Comparison of ENCODE assay signal across 24 cellular contexts in genomic region chr6:37373822-37374514, GRCh38. TPM values are rescaled to one million over a fixed set of nuclear protein-coding genes. Genes with fewer than 3 reads are reported as not detected.
A peak's percentile ranks its signal among the peaks of the same experiment; 100 is the strongest.
DNase-seq lines count a peak whose midpoint lies in the region; ATAC-seq and TF ChIP-seq lines count a peak whose summit lies in the region.
"Had no signal": no experiment of that assay in that cellular context is flagged by ENCODE, and none has a peak within 500 bp of the region (broad histone marks: within the 10 kb centered on the region; RNA-seq: fewer than 3 reads in every experiment).

No MANE protein-coding gene starts in this region.

- no peak for TF ChIP-seq CTCF in endothelial cell (IDR thresholded peaks at IDR 0.05; ENCODE audit: unreplicated experiment)
- no peak for TF ChIP-seq CTCF in thyroid gland (IDR thresholded peaks at IDR 0.05)

- no peak overlapping the region for H3K4me3 Mint-ChIP-seq in endothelial cell (ENCODE audit: unreplicated experiment)
- no peak overlapping the region for H3K4me3 Mint-ChIP-seq in activated CD4-positive, alpha-beta T cell treated with anti-CD3 and anti-CD28 coated beads, Interleukin-2, amount 10 ng/mL, durations not matched to agents 24 days and 14 days
- H3K4me3 Mint-ChIP-seq: activated naive CD8-positive, alpha-beta T cell; activated T-cell treated with anti-CD3 and anti-CD28 coated beads, Interleukin-2, amount 50 U/mL, for 72 hours; nephron; stimulated activated naive CD8-positive, alpha-beta T cell treated with anti-CD3 and anti-CD28 coated beads, Interleukin-15, Interleukin-2, amounts not matched to agents 100 ng/mL and 50 ng/mL, for 24 hours had no signal

- H3K9me3 Mint-ChIP-seq in endothelial cell (ENCODE audit: unreplicated experiment), result no peaks in the 10 kb centered on the region
- no peaks in the 10 kb centered on the region for H3K9me3 Mint-ChIP-seq in activated CD4-positive, alpha-beta T cell treated with anti-CD3 and anti-CD28 coated beads, Interleukin-2, amount 10 ng/mL, durations not matched to agents 24 days and 14 days
- H3K9me3 Mint-ChIP-seq: activated T-cell treated with anti-CD3 and anti-CD28 coated beads, Interleukin-2, amount 50 U/mL, for 72 hours; nephron; stimulated activated naive CD8-positive, alpha-beta T cell treated with anti-CD3 and anti-CD28 coated beads, Interleukin-15, Interleukin-2, amounts not matched to agents 100 ng/mL and 50 ng/mL, for 24 hours had no signal

- H3K4me1 Mint-ChIP-seq in endothelial cell (ENCODE audit: unreplicated experiment), result peaks cover 3% of the 10 kb centered on the region
- peaks cover 8% of the 10 kb centered on the region for H3K4me1 Mint-ChIP-seq in activated CD4-positive, alpha-beta T cell treated with anti-CD3 and anti-CD28 coated beads, Interleukin-2, amount 10 ng/mL, durations not matched to agents 24 days and 14 days

- H3K36me3 ChIP-seq in thyroid gland, result peaks cover 0 to 1% of the 10 kb centered on the region in 2 donors

- WGBS in thyroid gland, 2 donors, result 68 to 82% methylated on average over 2 of the region's 2 CpGs

- no peak for TF ChIP-seq POLR2A in thyroid gland (IDR thresholded peaks at IDR 0.05)

- H3K4me3 ChIP-seq in thyroid gland (replicated peaks in 1 of 3), result no peak overlapping the region
- H3K4me3 ChIP-seq: BLaER1 treated with 17β-estradiol and CSF1 and Interleukin-3, amounts not matched to agents 10 nM and 100 nM; upper lobe of left lung had no signal

- peak; percentile 44 for DNase-seq in NCI-H1105 treated with DMSO at 0.1 percent for 48 hours (lab: John Stamatoyannopoulos, UW)
- DNase-seq in NCI-H1105 (lab: John Stamatoyannopoulos, UW), result no peak
- peak; percentile 53 for DNase-seq in RPMI8226
- DNase-seq in endothelial cell (ENCODE audit: low spot score), result no peak
- DNase-seq in thyroid gland, result peak; percentile 8 to 28
- no peak for DNase-seq in activated gamma-delta T cell (lab: John Stamatoyannopoulos, UW)
- no peak for DNase-seq in activated CD4-positive, alpha-beta T cell treated with anti-CD3 and anti-CD28 coated beads, Interleukin-2, amount 10 ng/mL, durations not matched to agents 24 days and 14 days
- DNase-seq: 8988T; activated T-cell treated with anti-CD3 and anti-CD28 coated beads, Interleukin-2, amount 50 U/mL, for 72 hours; GF-D8; GOT3; midbrain; NCI-H187; NCI-H526 treated with DMSO at 0.1 percent for 48 hours; SK-N-SH; T-helper 9 cell; upper lobe of left lung had no signal

- no peak overlapping the region for H3K27ac ChIP-seq in thyroid gland
- H3K27ac ChIP-seq: BLaER1 treated with 17β-estradiol and CSF1 and Interleukin-3, amounts not matched to agents 10 nM and 100 nM; upper lobe of left lung had no signal

- H3K9me3 ChIP-seq in thyroid gland, result no peaks in the 10 kb centered on the region
- H3K9me3 ChIP-seq: BLaER1 treated with 17β-estradiol and CSF1 and Interleukin-3, amounts not matched to agents 10 nM and 100 nM; SK-N-SH; upper lobe of left lung had no signal

- peaks cover 16% of the 10 kb centered on the region for H3K36me3 Mint-ChIP-seq in endothelial cell (ENCODE audit: low read depth, unreplicated experiment)
- H3K36me3 Mint-ChIP-seq in activated CD4-positive, alpha-beta T cell treated with anti-CD3 and anti-CD28 coated beads, Interleukin-2, amount 10 ng/mL, durations not matched to agents 24 days and 14 days (ENCODE audit: low read depth), result peaks cover 43% of the 10 kb centered on the region

- peaks cover 25 to 42% of the 10 kb centered on the region in 2 donors for H3K4me1 ChIP-seq in thyroid gland

- no peaks in the 10 kb centered on the region for H3K27me3 Mint-ChIP-seq in endothelial cell (ENCODE audit: unreplicated experiment)
- no peaks in the 10 kb centered on the region for H3K27me3 Mint-ChIP-seq in activated CD4-positive, alpha-beta T cell treated with anti-CD3 and anti-CD28 coated beads, Interleukin-2, amount 10 ng/mL, durations not matched to agents 24 days and 14 days
- H3K27me3 Mint-ChIP-seq: activated naive CD8-positive, alpha-beta T cell; stimulated activated naive CD8-positive, alpha-beta T cell treated with anti-CD3 and anti-CD28 coated beads, Interleukin-15, Interleukin-2, amounts not matched to agents 100 ng/mL and 50 ng/mL, for 24 hours had no signal

- intact Hi-C loops in thyroid gland (cut with DNase I), result no loop called here
- intact Hi-C loops in activated CD4-positive, alpha-beta T cell treated with anti-CD3 and anti-CD28 coated beads, Interleukin-2, amount 10 ng/mL, durations not matched to agents 24 days and 14 days (cut with micrococcal nuclease), result no loop called here

- ATAC-seq in HG02610 (IDR thresholded peaks at IDR 0.05; ENCODE audit: unreplicated experiment), result no peak
- ATAC-seq: activated T-cell treated with anti-CD3 and anti-CD28 coated beads, Interleukin-2, amount 50 U/mL, for 72 hours; HepG2; left lobe of liver had no signal

- peak overlapping the region; percentile 5 for H3K27ac Mint-ChIP-seq in endothelial cell (ENCODE audit: unreplicated experiment)
- H3K27ac Mint-ChIP-seq in activated CD4-positive, alpha-beta T cell treated with anti-CD3 and anti-CD28 coated beads, Interleukin-2, amount 10 ng/mL, durations not matched to agents 24 days and 14 days, result no peak overlapping the region
- H3K27ac Mint-ChIP-seq: activated naive CD8-positive, alpha-beta T cell; activated T-cell treated with anti-CD3 and anti-CD28 coated beads, Interleukin-2, amount 50 U/mL, for 72 hours; nephron; stimulated activated naive CD8-positive, alpha-beta T cell treated with anti-CD3 and anti-CD28 coated beads, Interleukin-15, Interleukin-2, amounts not matched to agents 100 ng/mL and 50 ng/mL, for 24 hours had no signal

- no peaks in the 10 kb centered on the region for H3K27me3 ChIP-seq in thyroid gland
- H3K27me3 ChIP-seq: BLaER1 treated with 17β-estradiol and CSF1 and Interleukin-3, amounts not matched to agents 10 nM and 100 nM; upper lobe of left lung had no signal

RNA-seq across cellular contexts. Expression of gene RNF8, which starts 20.2 kb away (rescaled TPM):
- 21.8 TPM for total RNA-seq in endothelial cell (ENCODE audit: unreplicated experiment)
- 10 to 100 TPM in 3 of 4 donors, 1 to 10 TPM in 1; 8.0 to 18.4 (median 16.0) TPM for total RNA-seq in thyroid gland
- 29.4 and 32.0 TPM in 2 replicates for total RNA-seq in activated CD4-positive, alpha-beta T cell treated with anti-CD3 and anti-CD28 coated beads, Interleukin-2, amount 10 ng/mL, durations not matched to agents 24 days and 14 days

RNA-seq across cellular contexts. Expression of gene CMTR1, which starts 59.1 kb away (rescaled TPM):
- total RNA-seq in endothelial cell (ENCODE audit: unreplicated experiment) (50.0 TPM), thyroid gland (10 to 100 TPM; 29.3 to 41.5 (median 33.1) TPM)
- total RNA-seq in activated CD4-positive, alpha-beta T cell treated with anti-CD3 and anti-CD28 coated beads, Interleukin-2, amount 10 ng/mL, durations not matched to agents 24 days and 14 days, result 56.4 and 57.1 TPM in 2 replicates

Comparison
In these comparisons a context has a peak if more than half of its experiments do, and no peak if none do; other contexts are left out.
1. DNase-seq: peak in NCI-H1105 treated with DMSO at 0.1 percent for 48 hours (single experiment), RPMI8226 (single experiment) and thyroid gland (2 of 2); none in NCI-H1105 (single experiment), endothelial cell (single experiment), activated gamma-delta T cell (single experiment) and activated CD4-positive, alpha-beta T cell treated with anti-CD3 and anti-CD28 coated beads, Interleukin-2, amount 10 ng/mL, durations not matched to agents 24 days and 14 days (single experiment).